In genomic region chr3:138348107-138348949, GRCh38 we compare ENCODE assay signal across 8 cellular contexts. TPM values are rescaled to one million over a fixed set of nuclear protein-coding genes. Genes with fewer than 3 reads are reported as not detected.
DNase-seq lines count a peak whose midpoint lies in the region; ATAC-seq, FAIRE-seq and TF ChIP-seq lines count a peak whose summit lies in the region.

Gene MRAS, plus strand, starts transcription at chr3:138348579. Its CDS starts 24,305 bp downstream, at chr3:138372884.

- peak; percentile 49 to 66 for TF ChIP-seq RAD21 in H1 (IDR thresholded peaks at IDR 0.05 in 1 of 2, conservative IDR thresholded peaks at IDR 0.05 in 1 of 2; ENCODE audit: low read depth in 2 of 2, low read length in 2 of 2)
- no peak for TF ChIP-seq RAD21 in liver (IDR thresholded peaks at IDR 0.05)

- H3K23me2 ChIP-seq in H1 (ENCODE audit: low read depth, low read length) = peaks cover 2% of the 10 kb centered on the region; the same call in 1 of the 2 replicates

- peak within 1 kb of the TSS; percentile 6; the same call in 1 of the 2 replicates for H2BK12ac ChIP-seq in H1 (ENCODE audit: low read depth, low read length)

- POLR2A ChIA-PET in WTC11 (lab: Charles Lee) (interaction anchor here (0.7 to 1.1 kb wide), 2 partner anchors 12 to 86 kb away, joined by 3 to 4 read pairs; partner anchors contain the start of gene ESYT3), H1 (lab: Charles Lee; ENCODE audit: partially characterized antibody) (interaction anchor here (0.6 to 2.4 kb wide), 12 partner anchors 10 to 488 kb away, joined by 3 to 9 read pairs (median 4); partner anchors contain the start of gene ARMC8)

- peak within 1 kb of the TSS; percentile 69 for H4K91ac ChIP-seq in H1 (replicated peaks; ENCODE audit: insufficient read length, low read length)

- H4K5ac ChIP-seq in H1 (ENCODE audit: insufficient read length, low read depth, low read length) = peak within 1 kb of the TSS; percentile 71

- TF ChIP-seq CTCF in GM12864 (IDR thresholded peaks at IDR 0.05; ENCODE audit: low read depth, low read length, missing control alignments) (peak; percentile 17), WTC11 (IDR thresholded peaks at IDR 0.05) (no peak), H1 (IDR thresholded peaks at IDR 0.05; ENCODE audit: control extremely low read depth in 1 of 3, insufficient read depth in 1 of 3, low read depth in 1 of 3, low read length in 3 of 3) (peak; percentile 44 to 65 (median 50)), liver (IDR thresholded peaks at IDR 0.05; ENCODE audit: low read depth, low read length, missing input control) (no peak)

- H4K20me1 ChIP-seq in H1 (replicated peaks in 1 of 2; ENCODE audit: control insufficient read depth in 1 of 2, insufficient read depth in 2 of 2, low read length in 2 of 2) = no peaks in the 10 kb centered on the region
- no peaks in the 10 kb centered on the region for H4K20me1 ChIP-seq in Karpas-422 (ENCODE audit: insufficient read depth, low read depth, low read length)

- TF ChIP-seq EP300 in H1 (IDR thresholded peaks at IDR 0.05; ENCODE audit: borderline replicate concordance in 1 of 2, low read depth in 2 of 2, low read length in 2 of 2) = no peak

- no peak within 1 kb of the TSS for H3K56ac ChIP-seq in H1 (replicated peaks; ENCODE audit: insufficient read length, low read depth, low read length)

- no peaks in the 10 kb centered on the region; the same call in 1 of the 2 replicates for H3K79me1 ChIP-seq in H1 (ENCODE audit: low read depth, low read length)

- ATAC-seq in WTC11 (peak; percentile 76), HG03565 (IDR thresholded peaks at IDR 0.05; ENCODE audit: unreplicated experiment) (no peak)

- H3K27me3 ChIP-seq in H1 (replicated peaks in 1 of 4; ENCODE audit: control insufficient read depth in 3 of 4, extremely low read depth in 1 of 4, insufficient read depth in 3 of 4, low read length in 3 of 4) = peaks cover 0 to 13% (median 4%) of the 10 kb centered on the region in 4 experiments; a peak in 3 of 7 replicates
- H3K27me3 ChIP-seq in liver (ENCODE audit: control insufficient read depth in 4 of 4, insufficient read depth in 4 of 4, low read length in 3 of 4) = no peaks in the 10 kb centered on the region
- H3K27me3 ChIP-seq in Karpas-422 (ENCODE audit: low read length) = no peaks in the 10 kb centered on the region

- H3K4me1 ChIP-seq in H1 (replicated peaks in 1 of 4; ENCODE audit: control insufficient read depth in 3 of 4, insufficient read depth in 4 of 4, low read length in 3 of 4) = peaks cover 0 to 10% (median 4%) of the 10 kb centered on the region in 4 experiments; a peak in 3 of 7 replicates
- peaks cover 1 to 29% (median 14%) of the 10 kb centered on the region in 4 donors for H3K4me1 ChIP-seq in liver (ENCODE audit: control insufficient read depth in 4 of 4, insufficient read depth in 4 of 4, low read length in 3 of 4)
- H3K4me1 ChIP-seq in Karpas-422 (ENCODE audit: low read length) = no peaks in the 10 kb centered on the region

- H3K27ac Mint-ChIP-seq in WTC11 = peak within 1 kb of the TSS; percentile 90

- H4K8ac ChIP-seq in H1 (ENCODE audit: extremely low read depth, insufficient read depth, low read length) = peak within 1 kb of the TSS; percentile 94

- peaks cover 17% of the 10 kb centered on the region for H3K4me1 Mint-ChIP-seq in WTC11

- H3K36me3 ChIP-seq in H1 (ENCODE audit: control insufficient read depth in 2 of 4, insufficient read depth in 4 of 4, low read length in 3 of 4) (no peaks in the 10 kb centered on the region), liver (ENCODE audit: control insufficient read depth in 4 of 4, insufficient read depth in 3 of 4, low read depth in 1 of 4, low read length in 3 of 4) (no peaks in the 10 kb centered on the region), Karpas-422 (ENCODE audit: insufficient read depth, low read length) (no peaks in the 10 kb centered on the region)

- peak within 1 kb of the TSS; percentile 48; the same call in 1 of the 2 replicates for H2AFZ ChIP-seq in H1 (ENCODE audit: low read length)
- no peak within 1 kb of the TSS for H2AFZ ChIP-seq in Karpas-422 (ENCODE audit: low read length)

- no peaks in the 10 kb centered on the region for H3K9me2 ChIP-seq in Karpas-422 (replicated peaks; ENCODE audit: insufficient read depth, low read length)

- H2BK5ac ChIP-seq in H1 (ENCODE audit: low read depth, low read length) = peak within 1 kb of the TSS; percentile 74; the same call in 1 of the 2 replicates

- H3K79me2 ChIP-seq in H1 (ENCODE audit: control insufficient read depth in 1 of 2, insufficient read depth in 2 of 2, low read length in 2 of 2) (no peaks in the 10 kb centered on the region), Karpas-422 (ENCODE audit: low read length) (no peaks in the 10 kb centered on the region)

- no peak within 1 kb of the TSS for H2AK5ac ChIP-seq in H1 (ENCODE audit: low read depth, low read length)

- H3K9ac ChIP-seq in H1 (replicated peaks in 1 of 4; ENCODE audit: extremely low read depth in 1 of 4, low read depth in 3 of 4, low read length in 3 of 4) (peak within 1 kb of the TSS; percentile 53 to 71 (median 62); a peak in 6 of 7 replicates), liver (ENCODE audit: low read depth in 1 of 2, low read length in 2 of 2) (no peak within 1 kb of the TSS), Karpas-422 (ENCODE audit: low read length) (no peak within 1 kb of the TSS)

- H3K27me3 Mint-ChIP-seq in WTC11 (ENCODE audit: low read depth) = peaks cover 15% of the 10 kb centered on the region

- H3K18ac ChIP-seq in H1 (ENCODE audit: extremely low read depth, low read length) = peak within 1 kb of the TSS; percentile 73

- H2BK20ac ChIP-seq in H1 (ENCODE audit: low read length) = no peak within 1 kb of the TSS

- H3K9me3 ChIP-seq in H1 (ENCODE audit: insufficient read depth in 2 of 2, low read depth in 1 of 2, low read length in 1 of 2) (no peaks in the 10 kb centered on the region), liver (ENCODE audit: control insufficient read depth in 4 of 4, low read length in 3 of 4) (no peaks in the 10 kb centered on the region), Karpas-422 (ENCODE audit: low read length) (no peaks in the 10 kb centered on the region)

- FAIRE-seq in H1 (lab: Jason Lieb, UNC) = no peak

- H3K4me3 ChIP-seq in GM12864 (ENCODE audit: low read depth, low read length) (peak within 1 kb of the TSS; percentile 27), H1 (ENCODE audit: extremely low read depth in 1 of 4, insufficient read depth in 2 of 4, low read depth in 3 of 4, low read length in 4 of 4) (peak within 1 kb of the TSS; percentile 54 to 87 (median 61)), liver (ENCODE audit: low read depth in 1 of 3, low read length in 3 of 3) (peak within 1 kb of the TSS; percentile 57 to 85 (median 74)), Karpas-422 (ENCODE audit: low read length) (no peak within 1 kb of the TSS)

- TF ChIP-seq POLR2A in H1 (IDR thresholded peaks at IDR 0.05; ENCODE audit: control extremely low read depth in 1 of 2, low read depth in 2 of 2, low read length in 2 of 2) = peak in 1 of 2 experiments; percentile 49; a peak in 2 of 3 replicates

- H3K4me2 ChIP-seq in H1 (ENCODE audit: insufficient read depth in 1 of 2, low read depth in 2 of 2, low read length in 2 of 2) = peak within 1 kb of the TSS; percentile 74 to 78
- no peak within 1 kb of the TSS for H3K4me2 ChIP-seq in Karpas-422 (ENCODE audit: low read depth, low read length, poor library complexity, severe bottlenecking)

- no peaks in the 10 kb centered on the region for H3K36me3 Mint-ChIP-seq in WTC11

- no peak within 1 kb of the TSS for H2BK120ac ChIP-seq in H1 (replicated peaks; ENCODE audit: low read depth, low read length)

- no peak within 1 kb of the TSS for H3K23ac ChIP-seq in H1 (ENCODE audit: insufficient read length)

- DNase-seq in GM12864 (ENCODE audit: low read depth) = no peak
- peak; percentile 63 for DNase-seq in NCI-H1092 treated with DMSO at 0.1 percent for 48 hours (lab: John Stamatoyannopoulos, UW)
- peak; percentile 79 for DNase-seq in WTC11 (ENCODE audit: low spot score)
- DNase-seq in H1 (ENCODE audit: low read depth in 1 of 2, low spot score in 2 of 2) = peak; percentile 46 to 85
- peak; percentile 6 for DNase-seq in stimulated activated CD4-positive, alpha-beta T cell treated with anti-CD3 and anti-CD28 coated beads, Interleukin-4, amount 100 ng/mL, for 24 hours
- DNase-seq in Karpas-422 = no peak

- H3K4me3 Mint-ChIP-seq in WTC11 = peak within 1 kb of the TSS; percentile 93

- H3K27ac ChIP-seq in H1 (ENCODE audit: low read depth, low read length) (no peak within 1 kb of the TSS; the same call in 1 of the 2 replicates), liver (ENCODE audit: low read depth in 1 of 2, low read length in 2 of 2) (peak within 1 kb of the TSS; percentile 64 to 68), Karpas-422 (ENCODE audit: low read length) (no peak within 1 kb of the TSS)

- peak within 1 kb of the TSS; percentile 61; the same call in 1 of the 2 replicates for H2BK15ac ChIP-seq in H1 (ENCODE audit: low read length)

- WGBS in H1 (ENCODE audit: extremely low coverage in 1 of 2, insufficient coverage in 1 of 2, insufficient read length in 1 of 2, insufficient replicate concordance in 2 of 2, low coverage in 1 of 2, low lambda C conversion rate in 2 of 2, missing lambda C conversion rate in 1 of 2), 2 experiments = 1% methylated on average over 61 of the region's 111 CpGs; no CpG with 5 or more reads in 1 of the 2 experiments
- WGBS in liver = under 1% methylated on average over 111 of the region's 111 CpGs

- peaks cover 6% of the 10 kb centered on the region; the same call in 1 of the 2 replicates for H3K9me3 Mint-ChIP-seq in WTC11

- no peak within 1 kb of the TSS for H3K4ac ChIP-seq in H1 (replicated peaks; ENCODE audit: insufficient read length, low read depth, low read length)

- CTCF ChIA-PET in WTC11 (lab: Charles Lee) = interaction anchor here (0.5 to 2.5 kb wide), 21 partner anchors 12 to 567 kb away, joined by 3 to 14 read pairs (median 4); partner anchors contain the start of gene ESYT3
- CTCF ChIA-PET in H1 (lab: Charles Lee; ENCODE audit: partially characterized antibody) = interaction anchor here (0.5 to 8.5 kb wide), 13 partner anchors 8 to 173 kb away, joined by 3 to 66 read pairs (median 3); partner anchors contain the start of gene DBR1

- H3K14ac ChIP-seq in H1 (ENCODE audit: insufficient read length) = no peak within 1 kb of the TSS

TF ChIP-seq in liver, 16 proteins besides CTCF, POLR2A, EP300 and RAD21 (continues in another document):
- TF ChIP-seq SP1 (IDR thresholded peaks at IDR 0.05) = no peak
- no peak for TF ChIP-seq FOXA2 (IDR thresholded peaks at IDR 0.05)

RNA-seq across cellular contexts. Expression of gene MRAS, which starts in this region (rescaled TPM):
- total RNA-seq in WTC11 (2021) = 11.1 to 14.8 TPM (median 11.7 TPM) in 3 replicates
- total RNA-seq in H1 (2021; fragmentation: NEBNext Ultra II Directional; extraction: Animal tissue kit (Norgen Biotek cat#: 25700)) = 15.6 and 16.2 TPM in 2 replicates
- polyA plus RNA-seq in H1 (2011; rRNA removed) = 10.6 and 15.1 TPM in 2 replicates
- polyA plus RNA-seq in H1 (2011; cell fraction: cytosol; rRNA removed) = 10.6 TPM
- polyA plus RNA-seq in H1 (2011; cell fraction: nucleus; rRNA removed) = 12.2 TPM
- 10.5 to 14.7 TPM (median 12.3 TPM) in 4 replicates for polyA plus RNA-seq in H1 (2012, experiment 1 of 2)
- 4.4 TPM for polyA plus RNA-seq in H1 (2012, experiment 2 of 2)
- polyA plus RNA-seq in H1 (2013, experiment 1 of 2) = 10.0 TPM
- 9.6 TPM for polyA plus RNA-seq in H1 (2013, experiment 2 of 2)
- 14.3 and 17.3 TPM in 2 replicates for polyA minus RNA-seq in H1 (2011; rRNA and poly(A)+ RNA removed)
- polyA minus RNA-seq in H1 (2011; cell fraction: cytosol; rRNA and poly(A)+ RNA removed) = 4.1 TPM
- 9.0 TPM for polyA minus RNA-seq in H1 (2011; cell fraction: nucleus; rRNA and poly(A)+ RNA removed)
- 1 to 10 TPM; 1.6 to 2.6 TPM for total RNA-seq in liver
- polyA plus RNA-seq in liver = 1 to 10 TPM; 1.6 to 2.2 TPM
- total RNA-seq in Karpas-422 (2014; rRNA removed; shearing (Covaris generic); ENCODE audit: low replicate concordance) = not detected in 2 replicates

Comparison
In these comparisons a context has a peak if more than half of its experiments do, and no peak if none do; other contexts are left out.
1. DNase-seq: peak in NCI-H1092 treated with DMSO at 0.1 percent for 48 hours (single experiment), WTC11 (single experiment), H1 (2 of 2) and stimulated activated CD4-positive, alpha-beta T cell treated with anti-CD3 and anti-CD28 coated beads, Interleukin-4, amount 100 ng/mL, for 24 hours (single experiment); none in GM12864 (single experiment) and Karpas-422 (single experiment).
2. CTCF ChIP-seq: peak in GM12864 (single experiment) and H1 (3 of 3); none in WTC11 (single experiment) and liver (single experiment).
3. H3K27ac ChIP-seq: peak in liver (2 of 2); none in H1 (single experiment) and Karpas-422 (single experiment).
4. H3K9ac ChIP-seq: peak in H1 (4 of 4); none in liver (0 of 2) and Karpas-422 (single experiment).